Comparison of ENCODE assay signal across 9 cellular contexts in the genomic region with DNA sequence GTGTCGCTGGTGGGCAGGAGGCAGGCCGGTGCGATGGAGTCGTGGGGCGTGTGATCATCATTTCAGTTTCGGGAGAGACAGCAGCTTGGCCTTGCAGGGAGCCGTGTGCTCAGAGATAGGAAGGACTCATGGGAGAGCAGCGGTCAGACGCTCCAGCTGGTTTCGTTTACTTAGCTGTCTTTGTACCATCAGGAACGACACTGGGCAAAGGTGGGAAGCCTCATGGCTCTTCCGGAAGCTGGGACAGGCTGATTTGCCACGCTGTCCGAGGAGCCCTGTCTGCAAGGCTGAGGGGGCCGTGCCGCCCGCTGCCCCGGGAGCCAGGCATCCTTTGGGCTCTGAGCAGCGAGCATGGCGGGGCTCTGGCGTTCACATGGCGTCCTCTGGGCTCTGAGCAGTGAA. TPM values are rescaled to one million over a fixed set of nuclear protein-coding genes. Genes with fewer than 3 reads are reported as not detected.
DNase-seq lines count a peak whose midpoint lies in the region; ATAC-seq lines count a peak whose summit lies in the region.
"Had no signal": no experiment of that assay in that cellular context is flagged by ENCODE, and none has a peak within 500 bp of the region (broad histone marks: within the 10 kb centered on the region; RNA-seq: fewer than 3 reads in every experiment).

No MANE protein-coding gene starts in this region.

- H3K4me3 ChIP-seq in MG63, result no peak overlapping the region
- H3K4me3 ChIP-seq: colonic mucosa had no signal

- no peak for ATAC-seq in stimulated activated memory B cell treated with anti-CD40 and anti-IgM and Interleukin-4, amounts not matched to agents 10 μg/mL and 1 μg/mL and 100 μg/mL, for 72 hours
- ATAC-seq in GM21529 (IDR thresholded peaks at IDR 0.05; ENCODE audit: unreplicated experiment), result no peak

- no peaks in the 10 kb centered on the region for H3K27me3 Mint-ChIP-seq in activated naive CD8-positive, alpha-beta T cell treated with anti-CD3 and anti-CD28 coated beads for 36 hours
- H3K27me3 Mint-ChIP-seq in stimulated activated memory B cell treated with anti-CD40 and anti-IgM and Interleukin-4, amounts not matched to agents 10 μg/mL and 1 μg/mL and 100 μg/mL, for 72 hours, result no peaks in the 10 kb centered on the region

- DNase-seq in NCI-H510A treated with DMSO at 0.1 percent for 48 hours (lab: John Stamatoyannopoulos, UW) (peak; percentile 20), NCI-H510A (lab: John Stamatoyannopoulos, UW) (no peak), hepatic stellate cell (ENCODE audit: low spot score) (peak; percentile 85), MG63 (no peak), GOT3 (lab: John Stamatoyannopoulos, UW) (no peak)
- DNase-seq in activated naive CD8-positive, alpha-beta T cell treated with anti-CD3 and anti-CD28 coated beads for 36 hours, result no peak
- DNase-seq: colonic mucosa had no signal

- no peaks in the 10 kb centered on the region for H3K9me3 ChIP-seq in MG63
- H3K9me3 ChIP-seq: colonic mucosa had no signal

- H3K36me3 ChIP-seq in MG63, result no peaks in the 10 kb centered on the region
- H3K36me3 ChIP-seq: colonic mucosa had no signal

- H3K4me1 Mint-ChIP-seq in activated naive CD8-positive, alpha-beta T cell treated with anti-CD3 and anti-CD28 coated beads for 36 hours, result peaks cover 25% of the 10 kb centered on the region
- peaks cover 60% of the 10 kb centered on the region for H3K4me1 Mint-ChIP-seq in stimulated activated memory B cell treated with anti-CD40 and anti-IgM and Interleukin-4, amounts not matched to agents 10 μg/mL and 1 μg/mL and 100 μg/mL, for 72 hours

- H3K4me3 Mint-ChIP-seq in activated naive CD8-positive, alpha-beta T cell treated with anti-CD3 and anti-CD28 coated beads for 36 hours, result peak overlapping the region; percentile 26
- no peak overlapping the region for H3K4me3 Mint-ChIP-seq in stimulated activated memory B cell treated with anti-CD40 and anti-IgM and Interleukin-4, amounts not matched to agents 10 μg/mL and 1 μg/mL and 100 μg/mL, for 72 hours

- no peaks in the 10 kb centered on the region for H3K27me3 ChIP-seq in MG63
- H3K27me3 ChIP-seq: colonic mucosa had no signal

- H3K36me3 Mint-ChIP-seq in activated naive CD8-positive, alpha-beta T cell treated with anti-CD3 and anti-CD28 coated beads for 36 hours, result no peaks in the 10 kb centered on the region
- peaks cover 32% of the 10 kb centered on the region for H3K36me3 Mint-ChIP-seq in stimulated activated memory B cell treated with anti-CD40 and anti-IgM and Interleukin-4, amounts not matched to agents 10 μg/mL and 1 μg/mL and 100 μg/mL, for 72 hours

- no peaks in the 10 kb centered on the region for H3K9me3 Mint-ChIP-seq in activated naive CD8-positive, alpha-beta T cell treated with anti-CD3 and anti-CD28 coated beads for 36 hours
- H3K9me3 Mint-ChIP-seq in stimulated activated memory B cell treated with anti-CD40 and anti-IgM and Interleukin-4, amounts not matched to agents 10 μg/mL and 1 μg/mL and 100 μg/mL, for 72 hours, result peaks cover 6% of the 10 kb centered on the region

- H3K27ac Mint-ChIP-seq in activated naive CD8-positive, alpha-beta T cell treated with anti-CD3 and anti-CD28 coated beads for 36 hours, result peak overlapping the region; percentile 46
- peak overlapping the region; percentile 46 for H3K27ac Mint-ChIP-seq in stimulated activated memory B cell treated with anti-CD40 and anti-IgM and Interleukin-4, amounts not matched to agents 10 μg/mL and 1 μg/mL and 100 μg/mL, for 72 hours

RNA-seq across cellular contexts. Expression of a gene that starts 32.7 kb away (rescaled TPM):
- total RNA-seq in activated naive CD8-positive, alpha-beta T cell treated with anti-CD3 and anti-CD28 coated beads for 36 hours, result 10 to 100 TPM; 20.7 to 20.9 TPM
- total RNA-seq in MG63 (2014; rRNA removed; shearing (Covaris generic); ENCODE audit: low replicate concordance), result 3.4 and 10.8 TPM in 2 replicates

Comparison
In these comparisons a context has a peak if more than half of its experiments do, and no peak if none do; other contexts are left out.
1. DNase-seq: peak in NCI-H510A treated with DMSO at 0.1 percent for 48 hours (single experiment) and hepatic stellate cell (single experiment); none in NCI-H510A (single experiment), activated naive CD8-positive, alpha-beta T cell treated with anti-CD3 and anti-CD28 coated beads for 36 hours (single experiment), MG63 (single experiment) and GOT3 (single experiment).